Comparison of ENCODE assay signal across 3 cellular contexts in genomic region chr5:37945446-37945845, GRCh38.
"Had no signal": no experiment of that assay in that cellular context is flagged by ENCODE, and none has a peak within 500 bp of the region (broad histone marks: within the 10 kb centered on the region; RNA-seq: fewer than 3 reads in every experiment).

No MANE protein-coding gene starts in this region.

- DNase-seq: GDM1, GF-D8 had no signal

- ATAC-seq: GM12878 had no signal

- H3K4me3 ChIP-seq: GM12878 had no signal
